11 cellular contexts compared by ENCODE assay signal in the genomic region with DNA sequence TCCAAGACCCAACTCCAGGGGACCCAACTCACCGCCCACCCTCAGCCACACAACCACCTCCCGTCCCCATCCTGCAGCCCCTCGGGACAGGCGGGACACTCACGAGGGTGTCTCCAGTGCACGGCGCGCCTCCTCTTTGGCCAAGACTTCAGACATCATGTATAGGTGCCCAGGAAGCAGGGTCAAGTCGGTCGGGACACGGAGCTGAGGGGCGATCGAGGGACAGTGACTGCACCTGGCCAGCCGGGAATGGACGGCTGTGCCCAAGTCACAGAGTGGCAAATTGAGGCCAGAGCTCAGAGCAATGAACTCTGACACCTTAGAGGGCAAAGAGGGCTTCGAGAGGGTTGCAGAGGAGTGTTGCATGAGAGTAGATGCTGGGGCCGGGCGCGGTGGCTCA. TPM values are rescaled to one million over a fixed set of nuclear protein-coding genes. Genes with fewer than 3 reads are reported as not detected.
DNase-seq lines count a peak whose midpoint lies in the region; ATAC-seq and TF ChIP-seq lines count a peak whose summit lies in the region.
"Had no signal": no experiment of that assay in that cellular context is flagged by ENCODE, and none has a peak within 500 bp of the region (broad histone marks: within the 10 kb centered on the region; RNA-seq: fewer than 3 reads in every experiment).

No MANE protein-coding gene starts in this region.

- peak overlapping the region; percentile 52 for H3K4me3 Mint-ChIP-seq in activated T-cell treated with anti-CD3 and anti-CD28 coated beads, Interleukin-2, amount 50 U/mL, for 24 hours
- peak overlapping the region; percentile 74 for H3K4me3 Mint-ChIP-seq in neural progenitor cell

- no peak for DNase-seq in activated T-cell treated with anti-CD3 and anti-CD28 coated beads, Interleukin-2, amount 50 U/mL, for 24 hours
- no peak for DNase-seq in activated T-cell treated with anti-CD3 and anti-CD28 coated beads, Interleukin-2, amount 50 U/mL, for 1 hour
- no peak for DNase-seq in neural progenitor cell (ENCODE audit: low spot score)
- DNase-seq: HCEC 1CT, heart left ventricle, left cardiac atrium, NCI-H1694, NCI-H526 treated with DMSO at 0.1 percent for 48 hours had no signal

- H2AFZ ChIP-seq in neural progenitor cell (replicated peaks) = no peak overlapping the region

- no peak for ATAC-seq in GM21447 (IDR thresholded peaks at IDR 0.05; ENCODE audit: unreplicated experiment)
- ATAC-seq: heart left ventricle, left cardiac atrium had no signal

- H4K20me1 ChIP-seq in neural progenitor cell (ENCODE audit: low read depth) = peaks cover 5% of the 10 kb centered on the region

- peaks cover 32% of the 10 kb centered on the region for H3K4me1 Mint-ChIP-seq in activated T-cell treated with anti-CD3 and anti-CD28 coated beads, Interleukin-2, amount 50 U/mL, for 24 hours (ENCODE audit: low read depth)
- peaks cover 22% of the 10 kb centered on the region for H3K4me1 Mint-ChIP-seq in neural progenitor cell

- H3K9me3 Mint-ChIP-seq in activated T-cell treated with anti-CD3 and anti-CD28 coated beads, Interleukin-2, amount 50 U/mL, for 24 hours = peaks cover under 1% of the 10 kb centered on the region
- no peaks in the 10 kb centered on the region for H3K9me3 Mint-ChIP-seq in neural progenitor cell

- peaks cover 15% of the 10 kb centered on the region for H3K36me3 Mint-ChIP-seq in activated T-cell treated with anti-CD3 and anti-CD28 coated beads, Interleukin-2, amount 50 U/mL, for 24 hours (ENCODE audit: low read depth)
- H3K36me3 Mint-ChIP-seq in neural progenitor cell = peaks cover 13% of the 10 kb centered on the region

- H3K4me1 ChIP-seq in neural progenitor cell = peaks cover 3% of the 10 kb centered on the region

- H3K27me3 Mint-ChIP-seq in activated T-cell treated with anti-CD3 and anti-CD28 coated beads, Interleukin-2, amount 50 U/mL, for 24 hours = no peaks in the 10 kb centered on the region
- H3K27me3 Mint-ChIP-seq in neural progenitor cell (ENCODE audit: insufficient read depth, low read depth) = peaks cover 12% of the 10 kb centered on the region

- no peaks in the 10 kb centered on the region for H3K9me3 ChIP-seq in neural progenitor cell (ENCODE audit: low read depth)
- H3K9me3 ChIP-seq: heart left ventricle had no signal

- no peak overlapping the region for H3K27ac ChIP-seq in neural progenitor cell
- H3K27ac ChIP-seq: heart left ventricle had no signal

- H3K4me2 ChIP-seq in neural progenitor cell = no peak overlapping the region

- no peak for TF ChIP-seq CTCF in neural progenitor cell (IDR thresholded peaks at IDR 0.05)

- H3F3A ChIP-seq in neural progenitor cell (ENCODE audit: low read depth) = peaks cover 21% of the 10 kb centered on the region

- H3K9ac ChIP-seq in neural progenitor cell = no peak overlapping the region

- no peaks in the 10 kb centered on the region for H3K36me3 ChIP-seq in neural progenitor cell
- H3K36me3 ChIP-seq: heart left ventricle had no signal

- H3K79me2 ChIP-seq in neural progenitor cell (ENCODE audit: low read depth) = no peaks in the 10 kb centered on the region

- H3K27ac Mint-ChIP-seq in activated T-cell treated with anti-CD3 and anti-CD28 coated beads, Interleukin-2, amount 50 U/mL, for 24 hours = peak overlapping the region; percentile 37
- no peak overlapping the region for H3K27ac Mint-ChIP-seq in neural progenitor cell

- no peak overlapping the region for H3K4me3 ChIP-seq in neural progenitor cell

- peaks cover 11% of the 10 kb centered on the region for H3K27me3 ChIP-seq in neural progenitor cell

RNA-seq across cellular contexts. Expression of a gene that starts 8.8 kb away (rescaled TPM):
- 5.7 and 6.8 TPM in 2 replicates for total RNA-seq in neural progenitor cell (ENCODE audit: low replicate concordance)

RNA-seq across cellular contexts. Expression of a gene that starts 13.5 kb away (rescaled TPM):
- total RNA-seq in neural progenitor cell (ENCODE audit: low replicate concordance) = 10.6 and 30.4 TPM in 2 replicates

RNA-seq across cellular contexts. Expression of a gene that starts 25.5 kb away (rescaled TPM):
- 48.3 and 104 TPM in 2 replicates for total RNA-seq in neural progenitor cell (ENCODE audit: low replicate concordance)
- total RNA-seq: left cardiac atrium had no signal

RNA-seq across cellular contexts. Expression of a gene that starts 27.7 kb away (rescaled TPM):
- 0.19 and 1.3 TPM in 2 replicates for total RNA-seq in neural progenitor cell (ENCODE audit: low replicate concordance)
- total RNA-seq: A673, LHCN-M2 had no signal

RNA-seq across cellular contexts. Expression of a gene that starts 50.8 kb away (rescaled TPM):
- 0.34 TPM in 1 of 2 replicates, not detected in the other for total RNA-seq in neural progenitor cell (ENCODE audit: low replicate concordance)
- total RNA-seq: A673 had no signal
